In the genomic region with DNA sequence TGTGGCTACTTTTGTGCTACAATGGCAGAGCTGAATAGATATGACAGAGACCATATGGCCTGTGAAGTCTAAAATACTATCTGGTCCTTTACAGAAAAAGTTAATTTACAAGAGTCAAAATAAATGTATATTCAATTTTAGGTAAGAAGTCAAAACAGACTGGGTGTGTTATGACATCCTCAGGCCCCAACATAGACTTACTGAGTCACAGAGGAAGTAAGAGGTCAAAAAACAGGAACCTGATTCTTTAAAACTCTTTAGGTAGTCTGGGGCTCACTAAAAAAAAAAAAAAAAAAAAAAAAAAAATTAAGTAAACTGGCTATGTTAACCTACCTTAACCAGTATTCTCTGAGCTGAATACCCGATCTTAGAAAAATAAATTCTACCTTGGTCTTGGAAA, we compare ENCODE assay signal across 10 cellular contexts. TPM values are rescaled to one million over a fixed set of nuclear protein-coding genes. Genes with fewer than 3 reads are reported as not detected.
DNase-seq lines count a peak whose midpoint lies in the region; ATAC-seq and TF ChIP-seq lines count a peak whose summit lies in the region.
"Had no signal": no experiment of that assay in that cellular context is flagged by ENCODE, and none has a peak within 500 bp of the region (broad histone marks: within the 10 kb centered on the region; RNA-seq: fewer than 3 reads in every experiment).

No MANE protein-coding gene starts in this region.

- ATAC-seq in T-helper 17 cell, result no peak
- ATAC-seq in memory B cell (ENCODE audit: low read depth), result peak; percentile 55

- DNase-seq in GM12865 (ENCODE audit: low read depth) (peak; percentile 15), NB4 (ENCODE audit: low read depth) (peak; percentile 79), T-helper 17 cell (no peak), memory B cell (ENCODE audit: low spot score in 2 of 2) (no peak), HUDEP-2 (lab: John Stamatoyannopoulos, UW; ENCODE audit: unreplicated experiment in 76 of 76) (no peak), SJCRH30 (no peak), OCI-M2 (lab: John Stamatoyannopoulos, UW; ENCODE audit: unreplicated experiment) (no peak), HuH-7.5 (ENCODE audit: low spot score) (no peak)
- DNase-seq: sigmoid colon had no signal

- H3K4me1 Mint-ChIP-seq in T-helper 17 cell (peaks cover 7% of the 10 kb centered on the region), memory B cell (no peaks in the 10 kb centered on the region)

- H3K9me3 ChIP-seq in T-helper 17 cell (ENCODE audit: control insufficient read depth, low read length, poor library complexity, severe bottlenecking) (no peaks in the 10 kb centered on the region), SJCRH30 (replicated peaks) (no peaks in the 10 kb centered on the region)
- H3K9me3 ChIP-seq: sigmoid colon had no signal

- H3K27ac ChIP-seq in SJCRH30, result no peak overlapping the region
- H3K27ac ChIP-seq: sigmoid colon had no signal

- no peak for TF ChIP-seq POLR2A in NB4 (IDR thresholded peaks at IDR 0.05; ENCODE audit: extremely low read depth, insufficient read length)

- H3K4me1 ChIP-seq in SJCRH30, result 0 out of 2 replicates have a peak, but pooled peaks cover 2% of the 10 kb centered on the region

- H3K27ac Mint-ChIP-seq in T-helper 17 cell (peak overlapping the region; percentile 79), memory B cell (no peak overlapping the region)
- H3K27ac Mint-ChIP-seq: T-helper 2 cell treated with Interferon-gamma antibody and Interleukin-4, amounts not matched to agents 5 μg/mL and 100 μg/mL, for 36 hours had no signal

- H3K4me3 Mint-ChIP-seq in T-helper 17 cell (no peak overlapping the region), memory B cell (no peak overlapping the region)
- H3K4me3 Mint-ChIP-seq: T-helper 2 cell treated with Interferon-gamma antibody and Interleukin-4, amounts not matched to agents 5 μg/mL and 100 μg/mL, for 36 hours had no signal

- H3K27me3 Mint-ChIP-seq in T-helper 17 cell (no peaks in the 10 kb centered on the region), memory B cell (no peaks in the 10 kb centered on the region)

- TF ChIP-seq CTCF in GM12865 (IDR thresholded peaks at IDR 0.05; ENCODE audit: insufficient read depth, low read depth, low read length, missing control alignments) (no peak), NB4 (IDR thresholded peaks at IDR 0.05; ENCODE audit: low read depth, low read length) (no peak)

- no peaks in the 10 kb centered on the region for H3K27me3 ChIP-seq in SJCRH30
- H3K27me3 ChIP-seq: sigmoid colon had no signal

- H3K9me3 Mint-ChIP-seq in memory B cell, result no peaks in the 10 kb centered on the region
- H3K9me3 Mint-ChIP-seq: T-helper 2 cell treated with Interferon-gamma antibody and Interleukin-4, amounts not matched to agents 5 μg/mL and 100 μg/mL, for 36 hours had no signal

- H3K4me3 ChIP-seq in GM12865 (ENCODE audit: low read depth, low read length), result no peak overlapping the region
- no peak overlapping the region for H3K4me3 ChIP-seq in NB4 (ENCODE audit: low read depth, low read length)
- no peak overlapping the region for H3K4me3 ChIP-seq in SJCRH30
- H3K4me3 ChIP-seq: sigmoid colon had no signal

- no peaks in the 10 kb centered on the region for H3K36me3 ChIP-seq in SJCRH30

- H3K36me3 Mint-ChIP-seq in T-helper 17 cell (ENCODE audit: low read depth) (no peaks in the 10 kb centered on the region), memory B cell (no peaks in the 10 kb centered on the region)

RNA-seq across cellular contexts. Expression of gene DNAAF4, which starts 13.1 kb away (rescaled TPM):
- total RNA-seq in T-helper 17 cell, result under 1 TPM; 0.29 to 0.65 TPM
- 0.30 and 1.1 TPM in 2 replicates for total RNA-seq in SJCRH30 (2014; rRNA removed; shearing (Covaris generic))

Comparison
In these comparisons a context has a peak if more than half of its experiments do, and no peak if none do; other contexts are left out.
1. DNase-seq: peak in GM12865 (single experiment) and NB4 (single experiment); none in T-helper 17 cell (0 of 3), memory B cell (0 of 2), HUDEP-2 (0 of 76), SJCRH30 (0 of 2), OCI-M2 (single experiment) and HuH-7.5 (single experiment).